10 cellular contexts compared by ENCODE assay signal in the genomic region with DNA sequence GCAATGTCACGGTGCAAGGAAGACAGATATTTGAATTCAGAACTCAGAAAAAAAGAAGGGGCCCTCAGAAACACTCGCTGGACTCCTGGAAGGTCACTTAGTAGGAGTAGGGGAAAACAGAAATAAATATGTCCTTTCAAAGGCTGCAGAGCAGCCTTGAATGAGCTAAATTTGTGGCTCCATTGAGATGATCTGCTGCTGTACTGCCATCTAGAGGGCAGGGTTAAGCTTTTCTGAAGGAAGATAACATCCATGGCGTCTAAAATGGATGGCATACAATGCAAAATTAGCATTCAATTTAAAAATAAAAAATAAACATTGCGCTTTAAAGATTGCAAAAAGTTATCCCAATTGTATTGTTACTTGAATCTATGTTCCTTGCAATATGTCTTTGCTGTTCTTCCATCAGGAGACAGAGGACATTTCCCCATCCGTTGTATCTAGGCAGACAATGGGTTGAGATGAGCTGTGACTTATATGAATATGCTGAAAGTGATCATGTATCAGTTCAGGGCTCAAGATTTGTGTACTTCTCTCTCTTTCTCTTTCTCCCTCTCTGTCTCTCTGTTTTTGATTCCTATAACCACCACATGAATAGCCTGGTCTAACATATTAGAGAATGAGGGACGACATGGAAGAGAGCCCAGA.
DNase-seq lines count a peak whose midpoint lies in the region; ATAC-seq lines count a peak whose summit lies in the region.
"Had no signal": no experiment of that assay in that cellular context is flagged by ENCODE, and none has a peak within 500 bp of the region (broad histone marks: within the 10 kb centered on the region; RNA-seq: fewer than 3 reads in every experiment).

No MANE protein-coding gene starts in this region.

- H3K36me3 ChIP-seq in NT2/D1 (ENCODE audit: insufficient read depth, insufficient read length, low read length) (no peaks in the 10 kb centered on the region), iPS DF 6.9 (ENCODE audit: control insufficient read depth, insufficient read depth, low read length) (no peaks in the 10 kb centered on the region)
- H3K36me3 ChIP-seq: SJSA1 had no signal

- peaks cover 24% of the 10 kb centered on the region for H3K9me3 ChIP-seq in NT2/D1 (ENCODE audit: insufficient read depth, low read length)
- no peaks in the 10 kb centered on the region for H3K9me3 ChIP-seq in iPS DF 6.9 (ENCODE audit: control insufficient read depth, insufficient read depth, low read length)

- peak; percentile 96 for ATAC-seq in GM18511 (IDR thresholded peaks at IDR 0.05; ENCODE audit: unreplicated experiment)
- ATAC-seq in HG02840 (IDR thresholded peaks at IDR 0.05; ENCODE audit: low FRiP score, unreplicated experiment), result peak; percentile 51
- ATAC-seq in activated T-helper 17 cell treated with anti-CD3 and anti-CD28 coated beads, Interleukin-2, amount 50 U/mL, for 72 hours (replicated peaks), result no peak

- no peak overlapping the region for H3K27ac Mint-ChIP-seq in activated T-helper 17 cell treated with anti-CD3 and anti-CD28 coated beads, Interleukin-2, amount 50 U/mL, for 72 hours
- H3K27ac Mint-ChIP-seq: stimulated activated naive CD8-positive, alpha-beta T cell treated with anti-CD3 and anti-CD28 coated beads, Interleukin-15, Interleukin-2, amounts not matched to agents 100 ng/mL and 50 ng/mL, for 24 hours had no signal

- no peaks in the 10 kb centered on the region for H3K27me3 ChIP-seq in NT2/D1 (ENCODE audit: insufficient read depth, insufficient read length)
- H3K27me3 ChIP-seq in iPS DF 6.9 (ENCODE audit: control insufficient read depth, insufficient read depth, low read length), result no peaks in the 10 kb centered on the region
- H3K27me3 ChIP-seq: SJSA1 had no signal

- no peaks in the 10 kb centered on the region for H3K27me3 Mint-ChIP-seq in activated T-helper 17 cell treated with anti-CD3 and anti-CD28 coated beads, Interleukin-2, amount 50 U/mL, for 72 hours
- H3K27me3 Mint-ChIP-seq: stimulated activated naive CD8-positive, alpha-beta T cell treated with anti-CD3 and anti-CD28 coated beads, Interleukin-15, Interleukin-2, amounts not matched to agents 100 ng/mL and 50 ng/mL, for 24 hours had no signal

- no peak overlapping the region for H3K4me3 ChIP-seq in NT2/D1 (ENCODE audit: insufficient read length, low read depth)
- H3K4me3 ChIP-seq in iPS DF 6.9 (ENCODE audit: low read length), result no peak overlapping the region
- H3K4me3 ChIP-seq: SJSA1 had no signal

- H3K4me1 ChIP-seq in NT2/D1 (ENCODE audit: insufficient read depth, insufficient read length) (no peaks in the 10 kb centered on the region), iPS DF 6.9 (ENCODE audit: control insufficient read depth, insufficient read depth, low read length) (no peaks in the 10 kb centered on the region)
- H3K4me1 ChIP-seq: SJSA1 had no signal

- DNase-seq in NT2/D1 (ENCODE audit: low read depth, low spot score), result peak; percentile 5
- DNase-seq in iPS DF 6.9 (ENCODE audit: low read depth, low spot score), result peak; percentile 25
- DNase-seq in NCI-H748 (lab: John Stamatoyannopoulos, UW; ENCODE audit: unreplicated experiment), result no peak
- DNase-seq in DMS153 (lab: John Stamatoyannopoulos, UW), result no peak
- no peak for DNase-seq in occipital lobe (lab: John Stamatoyannopoulos, UW)

- H3K27ac ChIP-seq in iPS DF 6.9 (ENCODE audit: low read length), result no peak overlapping the region
- H3K27ac ChIP-seq: SJSA1 had no signal

- no peaks in the 10 kb centered on the region for H3K4me1 Mint-ChIP-seq in activated T-helper 17 cell treated with anti-CD3 and anti-CD28 coated beads, Interleukin-2, amount 50 U/mL, for 72 hours

- peaks cover 12% of the 10 kb centered on the region for H3K9me3 Mint-ChIP-seq in activated T-helper 17 cell treated with anti-CD3 and anti-CD28 coated beads, Interleukin-2, amount 50 U/mL, for 72 hours

- WGBS in iPS DF 6.9 (ENCODE audit: insufficient coverage, insufficient read length), result no CpG with 5 or more reads among the region's 6 CpGs

- no peak overlapping the region for H3K9ac ChIP-seq in NT2/D1 (ENCODE audit: insufficient read length, low read depth)

- H3K36me3 Mint-ChIP-seq in activated T-helper 17 cell treated with anti-CD3 and anti-CD28 coated beads, Interleukin-2, amount 50 U/mL, for 72 hours (ENCODE audit: low read depth), result no peaks in the 10 kb centered on the region

- H3K4me3 Mint-ChIP-seq in activated T-helper 17 cell treated with anti-CD3 and anti-CD28 coated beads, Interleukin-2, amount 50 U/mL, for 72 hours, result no peak overlapping the region
- H3K4me3 Mint-ChIP-seq: stimulated activated naive CD8-positive, alpha-beta T cell treated with anti-CD3 and anti-CD28 coated beads, Interleukin-15, Interleukin-2, amounts not matched to agents 100 ng/mL and 50 ng/mL, for 24 hours had no signal

Comparison
In these comparisons a context has a peak if more than half of its experiments do, and no peak if none do; other contexts are left out.
1. DNase-seq: peak in NT2/D1 (single experiment) and iPS DF 6.9 (single experiment); none in NCI-H748 (single experiment), DMS153 (single experiment) and occipital lobe (single experiment).